Comparison of ENCODE assay signal across 17 cellular contexts in genomic region chr17:21652049-21652448, GRCh38. TPM values are rescaled to one million over a fixed set of nuclear protein-coding genes. Genes with fewer than 3 reads are reported as not detected.
"Had no signal": no experiment of that assay in that cellular context is flagged by ENCODE, and none has a peak within 500 bp of the region (broad histone marks: within the 10 kb centered on the region; RNA-seq: fewer than 3 reads in every experiment).

No MANE protein-coding gene starts in this region.

RNA-seq across cellular contexts. Expression of gene KCNJ18, which starts 40.3 kb away (rescaled TPM):
- total RNA-seq: dermis blood vessel endothelial cell; endothelial cell of umbilical vein; epithelial cell of proximal tubule; gastrocnemius medialis; glomerular endothelial cell; heart right ventricle; kidney epithelial cell; left cardiac atrium; left lung; left ventricle myocardium superior; lower lobe of right lung; lung microvascular endothelial cell; mesenteric fat pad; mesothelial cell of epicardium; mucosa of descending colon; myocyte; naive thymus-derived CD8-positive, alpha-beta T cell had no signal
